Comparison of ENCODE assay signal across 8 cellular contexts in the genomic region with DNA sequence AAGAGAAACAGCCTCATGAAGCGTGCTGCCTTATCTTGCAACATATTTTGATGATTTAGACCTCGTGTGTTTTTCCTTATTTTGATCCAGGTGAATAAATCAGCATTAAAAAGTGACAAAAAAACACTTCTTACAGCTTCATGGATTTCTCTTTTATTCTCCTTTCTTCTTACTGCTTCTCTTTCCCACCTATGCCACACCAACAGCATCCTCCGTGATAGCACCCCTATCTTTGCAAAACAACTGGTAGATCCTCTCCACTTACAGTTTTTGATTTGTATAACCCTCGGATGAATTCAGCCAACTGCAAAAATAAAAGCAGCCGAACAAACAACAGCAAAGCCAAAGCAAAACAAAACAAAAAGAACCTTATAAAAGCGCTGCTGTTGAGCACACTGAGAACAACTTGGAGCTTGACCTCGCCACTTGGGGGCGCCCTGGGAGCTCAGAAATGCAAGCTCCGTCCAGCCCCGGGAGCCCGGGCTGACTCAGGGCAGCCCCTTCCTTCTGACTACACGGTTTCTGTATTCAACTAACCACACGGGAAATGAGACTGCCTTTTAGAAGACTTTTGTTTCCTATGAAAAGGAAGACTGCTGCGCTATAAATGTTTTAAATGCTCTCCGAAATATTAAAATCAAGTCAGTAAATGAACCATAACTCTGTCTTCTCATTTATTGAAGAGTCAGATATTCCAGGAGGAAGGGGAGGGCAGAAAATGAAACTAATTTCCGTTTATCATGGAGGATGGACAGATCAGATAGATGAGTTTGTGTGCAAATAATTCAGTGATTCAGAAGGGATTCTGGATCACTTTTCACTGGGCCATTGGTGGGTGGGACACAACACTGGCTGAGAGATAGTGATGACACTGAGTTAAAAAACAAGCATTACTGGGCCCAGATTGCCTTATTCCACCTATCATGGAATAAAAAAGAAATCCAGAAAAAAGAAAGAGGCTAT.
DNase-seq lines count a peak whose midpoint lies in the region; ATAC-seq, FAIRE-seq and TF ChIP-seq lines count a peak whose summit lies in the region.
"Not testable (repeated sequence)": the region's sequence is repeated elsewhere in the genome, so short reads cannot be mapped to it uniquely, and the experiment has no call there.

No MANE protein-coding gene starts in this region.

- not testable (repeated sequence) for H3K9me3 ChIP-seq in pancreas

- not testable (repeated sequence) for H3K27ac Mint-ChIP-seq in activated T-helper 17 cell treated with anti-CD3 and anti-CD28 coated beads, Interleukin-2, amount 50 U/mL, for 72 hours

- WGBS in pancreas, 2 donors, result 18 to 20% methylated on average over 10 of the region's 16 CpGs

- H3K27ac ChIP-seq in foreskin keratinocyte, pancreas: not testable (repeated sequence)

- intact Hi-C loops in pancreas (cut with DNase I), result not testable (repeated sequence)

- H3K4me1 Mint-ChIP-seq in activated T-helper 17 cell treated with anti-CD3 and anti-CD28 coated beads, Interleukin-2, amount 50 U/mL, for 72 hours, result not testable (repeated sequence)

- not testable (repeated sequence) for H3K36me3 Mint-ChIP-seq in activated T-helper 17 cell treated with anti-CD3 and anti-CD28 coated beads, Interleukin-2, amount 50 U/mL, for 72 hours (ENCODE audit: low read depth)

- peak; percentile 53 for TF ChIP-seq CTCF in D721Med (IDR thresholded peaks at IDR 0.05; ENCODE audit: insufficient read depth, missing control alignments)
- not testable (repeated sequence) for TF ChIP-seq CTCF in foreskin keratinocyte (conservative IDR thresholded peaks at IDR 0.05)
- peak in 2 of 4 donors; percentile 13 to 27 for TF ChIP-seq CTCF in pancreas (IDR thresholded peaks at IDR 0.05)

- not testable (repeated sequence) for DNase-seq in D721Med (ENCODE audit: insufficient read length, low spot score); foreskin keratinocyte
- DNase-seq in T-helper 1 cell (peak in 4 of 5 donors; percentile 55 to 75 (median 66)), pancreas (peak; percentile 58 to 98 (median 83))
- DNase-seq in stimulated activated CD8-positive, alpha-beta memory T cell treated with anti-CD3 and anti-CD28 coated beads, Interleukin-4, amount 100 ng/mL, for 48 hours, result peak; percentile 95

- peak; percentile 94 for ATAC-seq in GM19468 (IDR thresholded peaks at IDR 0.05; ENCODE audit: extremely low read depth, unreplicated experiment)
- ATAC-seq in HG03064 (IDR thresholded peaks at IDR 0.05; ENCODE audit: low read depth, unreplicated experiment), result peak; percentile 94
- ATAC-seq in activated T-helper 17 cell treated with anti-CD3 and anti-CD28 coated beads, Interleukin-2, amount 50 U/mL, for 72 hours (replicated peaks), result peak; percentile 100
- ATAC-seq in foreskin keratinocyte, result peak; percentile 95
- peak; percentile 91 to 100 (median 100) for ATAC-seq in pancreas

- H3K4me3 Mint-ChIP-seq in activated T-helper 17 cell treated with anti-CD3 and anti-CD28 coated beads, Interleukin-2, amount 50 U/mL, for 72 hours, result not testable (repeated sequence)

- H3K4me1 ChIP-seq in foreskin keratinocyte, pancreas: not testable (repeated sequence)

- not testable (repeated sequence) for H3K36me3 ChIP-seq in pancreas

- not testable (repeated sequence) for H3K27me3 ChIP-seq in foreskin keratinocyte, pancreas

- H3K4me3 ChIP-seq in pancreas, result not testable (repeated sequence)

- not testable (repeated sequence) for H3K9me3 Mint-ChIP-seq in activated T-helper 17 cell treated with anti-CD3 and anti-CD28 coated beads, Interleukin-2, amount 50 U/mL, for 72 hours

- not testable (repeated sequence) for H3K27me3 Mint-ChIP-seq in activated T-helper 17 cell treated with anti-CD3 and anti-CD28 coated beads, Interleukin-2, amount 50 U/mL, for 72 hours

- FAIRE-seq in D721Med (lab: Jason Lieb, UNC), result not testable (repeated sequence)
- peak; percentile 78 for FAIRE-seq in pancreas (lab: Jason Lieb, UNC)
